8 cellular contexts compared by ENCODE assay signal in genomic region chr11:125070699-125071254, GRCh38. TPM values are rescaled to one million over a fixed set of nuclear protein-coding genes. Genes with fewer than 3 reads are reported as not detected.
DNase-seq lines count a peak whose midpoint lies in the region; ATAC-seq, FAIRE-seq and TF ChIP-seq lines count a peak whose summit lies in the region.

No MANE protein-coding gene starts in this region.

- intact Hi-C loops in kidney (cut with DNase I) (no loop called here), tibial artery (cut with DNase I; ENCODE audit: low total_unique reads) (no loop called here)

- no peak overlapping the region for H3K4me3 ChIP-seq in kidney (ENCODE audit: low read length in 2 of 2)
- H3K4me3 ChIP-seq in tibial artery: no peak overlapping the region

- TF ChIP-seq CTCF in kidney (IDR thresholded peaks at IDR 0.05; ENCODE audit: borderline replicate concordance, extremely low read depth, insufficient read depth): no peak
- no peak for TF ChIP-seq CTCF in tibial artery (IDR thresholded peaks at IDR 0.05)

- H3K4me1 ChIP-seq in kidney (ENCODE audit: control insufficient read depth in 1 of 2, insufficient read depth in 1 of 2, low read depth in 1 of 2, low read length in 2 of 2) (no peaks in the 10 kb centered on the region), tibial artery (peaks cover 0 to 6% (median 0%) of the 10 kb centered on the region in 4 donors)

- peak; percentile 71 for ATAC-seq in GM21723 (IDR thresholded peaks at IDR 0.05; ENCODE audit: unreplicated experiment)

- H3K9ac ChIP-seq in kidney (ENCODE audit: low read length in 2 of 2): no peak overlapping the region

- H3K9me3 ChIP-seq in kidney (ENCODE audit: control insufficient read depth in 1 of 2, low read length in 2 of 2): no peaks in the 10 kb centered on the region
- no peaks in the 10 kb centered on the region for H3K9me3 ChIP-seq in tibial artery

- H3K36me3 ChIP-seq in kidney (ENCODE audit: control insufficient read depth in 1 of 2, insufficient read depth in 2 of 2, low read length in 2 of 2) (no peaks in the 10 kb centered on the region), tibial artery (no peaks in the 10 kb centered on the region)

- DNase-seq in GM12892 (ENCODE audit: insufficient read length) (peak; percentile 60), HuH-7 (ENCODE audit: low spot score) (peak; percentile 61), kidney (peak; percentile 80), tibial artery (peak; percentile 76 to 81), NCI-H1105 treated with DMSO at 0.1 percent for 48 hours (lab: John Stamatoyannopoulos, UW) (no peak), epidermal melanocyte (ENCODE audit: insufficient read length, low spot score) (no peak)

- FAIRE-seq in GM12892 (lab: Jason Lieb, UNC) (peak; percentile 99), kidney (lab: Jason Lieb, UNC) (no peak)

- TF ChIP-seq POLR2A in GM12892 (IDR thresholded peaks at IDR 0.05; ENCODE audit: low read depth, low read length): no peak

- H3K27me3 ChIP-seq in tibial artery: peaks cover 0 to 27% of the 10 kb centered on the region in 2 donors

- H3K27ac ChIP-seq in angular gyrus (ENCODE audit: low read depth, low read length): peak overlapping the region; percentile 33
- H3K27ac ChIP-seq in kidney (ENCODE audit: low read depth in 2 of 2, low read length in 2 of 2): no peak overlapping the region
- H3K27ac ChIP-seq in tibial artery: no peak overlapping the region

RNA-seq across cellular contexts. Expression of gene SLC37A2, which starts 7.7 kb away (rescaled TPM):
- polyA plus RNA-seq in GM12892 (2012; ENCODE audit: missing spikeins): 1.4 TPM
- total RNA-seq in kidney: 6.1 TPM
- polyA plus RNA-seq in kidney (ENCODE audit: insufficient read depth, low read depth, low replicate concordance): 0.82 TPM

RNA-seq across cellular contexts. Expression of gene TMEM218, which starts 40.6 kb away (rescaled TPM):
- 24.7 TPM for polyA plus RNA-seq in GM12892 (2012; ENCODE audit: missing spikeins)
- 22.9 TPM for total RNA-seq in kidney
- polyA plus RNA-seq in kidney (ENCODE audit: insufficient read depth, low read depth, low replicate concordance): 33.4 TPM

Comparison
In these comparisons a context has a peak if more than half of its experiments do, and no peak if none do; other contexts are left out.
1. DNase-seq: peak in GM12892 (single experiment), HuH-7 (single experiment), kidney (single experiment) and tibial artery (2 of 2); none in NCI-H1105 treated with DMSO at 0.1 percent for 48 hours (single experiment) and epidermal melanocyte (single experiment).